8 cellular contexts compared by ENCODE assay signal in genomic region chr3:14633819-14634424, GRCh38. TPM values are rescaled to one million over a fixed set of nuclear protein-coding genes. Genes with fewer than 3 reads are reported as not detected.
DNase-seq lines count a peak whose midpoint lies in the region; ATAC-seq and TF ChIP-seq lines count a peak whose summit lies in the region.

No MANE protein-coding gene starts in this region.

- CTCF ChIA-PET in Panc1 (lab: Charles Lee): no interaction called here

- no peaks in the 10 kb centered on the region for H3K9me3 ChIP-seq in Panc1 (ENCODE audit: control insufficient read depth, insufficient read depth, low read depth, low read length)

- POLR2A ChIA-PET in Panc1 (lab: Charles Lee): no interaction called here

- in situ Hi-C loops in Panc1 (cut with HindIII; ENCODE audit: low pct_unique_long_range_greater_than_20kb, low sequenced_read_pairs): no loop called here

- H3K27me3 ChIP-seq in Panc1 (ENCODE audit: control insufficient read depth, insufficient read depth, low read length): no peaks in the 10 kb centered on the region

- no TSS peak for BruUV-seq in Panc1 (replicated peaks; lab: Mats Ljungman, UMichigan)

- ATAC-seq in Panc1 (peak; percentile 86), GM21717 (IDR thresholded peaks at IDR 0.05; ENCODE audit: unreplicated experiment) (no peak), GM18867 (IDR thresholded peaks at IDR 0.05; ENCODE audit: unreplicated experiment) (no peak)

- no peak overlapping the region for H3K27ac ChIP-seq in Panc1 (ENCODE audit: low read length)

- intact Hi-C loops in Panc1 (cut with micrococcal nuclease; ENCODE audit: unreplicated experiment): no loop called here

- no peaks in the 10 kb centered on the region for H3K36me3 ChIP-seq in Panc1 (ENCODE audit: control insufficient read depth, insufficient read depth, low read length)

- TF ChIP-seq CTCF in GM20000 (IDR thresholded peaks at IDR 0.05; ENCODE audit: extremely low read depth, missing control alignments): peak; percentile 86
- peak; percentile 77 for TF ChIP-seq CTCF in Panc1 (IDR thresholded peaks at IDR 0.05)

- no peak overlapping the region for H3K4me3 ChIP-seq in Panc1 (ENCODE audit: low read depth in 2 of 2, low read length in 2 of 2)

- peak; percentile 81 to 85 for DNase-seq in AML-193 (lab: John Stamatoyannopoulos, UW)
- peak; percentile 66 for DNase-seq in GM20000 (ENCODE audit: low spot score)
- peak; percentile 18 for DNase-seq in Panc1 (ENCODE audit: low read depth, low spot score)
- DNase-seq in activated T-helper 1 cell treated with Interleukin-2 at 50 U/mL for 16 hours (ENCODE audit: low read depth): peak; percentile 27
- peak; percentile 15 for DNase-seq in foreskin melanocyte
- DNase-seq in renal cortical epithelial cell (ENCODE audit: low read depth): peak; percentile 67

- no peaks in the 10 kb centered on the region for H3K4me1 ChIP-seq in Panc1 (ENCODE audit: control insufficient read depth, insufficient read depth, low read length)

RNA-seq across cellular contexts. Expression of gene CCDC174, which starts 17.6 kb away (rescaled TPM):
- total RNA-seq in Panc1 (2021; ENCODE audit: unreplicated experiment) (10.6 TPM), renal cortical epithelial cell (16.2 and 18.9 TPM in 2 replicates)
- 5.9 TPM for polyA plus RNA-seq in Panc1 (2012; ENCODE audit: insufficient read length)

RNA-seq across cellular contexts. Expression of gene C3orf20, which starts 41.0 kb away (rescaled TPM):
- total RNA-seq in Panc1 (2021; ENCODE audit: unreplicated experiment) (not detected), renal cortical epithelial cell (not detected in 2 replicates)
- 0.08 TPM for polyA plus RNA-seq in Panc1 (2012; ENCODE audit: insufficient read length)

Comparison
In these comparisons a context has a peak if more than half of its experiments do, and no peak if none do; other contexts are left out.
1. DNase-seq: peak in every context shown above with its lines; median percentile 83 in AML-193; 67 in renal cortical epithelial cell; 66 in GM20000; 27 in activated T-helper 1 cell treated with Interleukin-2 at 50 U/mL for 16 hours; 18 in Panc1; 15 in foreskin melanocyte.